ENCODE assay signal across 14 cellular contexts in genomic region chr11:63782749-63783148, GRCh38. TPM values are rescaled to one million over a fixed set of nuclear protein-coding genes. Genes with fewer than 3 reads are reported as not detected.
A peak's percentile ranks its signal among the peaks of the same experiment; 100 is the strongest.
DNase-seq lines count a peak whose midpoint lies in the region; ATAC-seq and TF ChIP-seq lines count a peak whose summit lies in the region.
"Had no signal": no experiment of that assay in that cellular context is flagged by ENCODE, and none has a peak within 500 bp of the region (broad histone marks: within the 10 kb centered on the region; RNA-seq: fewer than 3 reads in every experiment).

No MANE protein-coding gene starts in this region.

- no peaks in the 10 kb centered on the region for H3K36me3 Mint-ChIP-seq in WTC11
- H3K36me3 Mint-ChIP-seq in chondrocyte (ENCODE audit: low read depth), result no peaks in the 10 kb centered on the region
- H3K36me3 Mint-ChIP-seq: CD4-positive, CD25-positive, alpha-beta regulatory T cell; CD8-positive, alpha-beta T cell had no signal

- ATAC-seq in WTC11, result no peak
- ATAC-seq in HG03025 (IDR thresholded peaks at IDR 0.05; ENCODE audit: low FRiP score, unreplicated experiment), result no peak
- ATAC-seq: CD8-positive, alpha-beta T cell; GM12878; GM23338 had no signal

- CTCF ChIA-PET in WTC11 (lab: Charles Lee), result interaction anchor here (0.9 kb wide), 1 partner anchor 30 kb away, joined by 4 read pairs; no protein-coding TSS in a partner anchor

- DNase-seq in WTC11 (ENCODE audit: low spot score) (no peak), chondrocyte (ENCODE audit: low spot score) (peak; percentile 32), AML-193 (lab: John Stamatoyannopoulos, UW) (no peak)
- DNase-seq: Caco-2; CD4-positive, CD25-positive, alpha-beta regulatory T cell; CD8-positive, alpha-beta T cell; DMS153; DMS79; EL; GDM1 had no signal

- POLR2A ChIA-PET in WTC11 (lab: Charles Lee), result no interaction called here

- H3K9me3 Mint-ChIP-seq in WTC11 (no peaks in the 10 kb centered on the region), chondrocyte (ENCODE audit: low read depth) (no peaks in the 10 kb centered on the region)
- H3K9me3 Mint-ChIP-seq: CD8-positive, alpha-beta T cell; GM23338 had no signal

- H3K27ac Mint-ChIP-seq in WTC11 (no peak overlapping the region), chondrocyte (ENCODE audit: unreplicated experiment) (no peak overlapping the region)
- H3K27ac Mint-ChIP-seq: B cell; CD4-positive, CD25-positive, alpha-beta regulatory T cell; CD8-positive, alpha-beta T cell; GM23338 had no signal

- H3K4me1 Mint-ChIP-seq in WTC11, result no peaks in the 10 kb centered on the region
- no peaks in the 10 kb centered on the region for H3K4me1 Mint-ChIP-seq in chondrocyte (ENCODE audit: low read depth)
- H3K4me1 Mint-ChIP-seq: B cell, GM23338 had no signal

- H3K4me3 Mint-ChIP-seq in WTC11 (no peak overlapping the region), chondrocyte (ENCODE audit: unreplicated experiment) (no peak overlapping the region)
- H3K4me3 Mint-ChIP-seq: B cell; CD4-positive, CD25-positive, alpha-beta regulatory T cell; CD8-positive, alpha-beta T cell; GM23338 had no signal

- TF ChIP-seq CTCF in WTC11 (IDR thresholded peaks at IDR 0.05) (no peak), chondrocyte (IDR thresholded peaks at IDR 0.05) (no peak)

- H3K27me3 Mint-ChIP-seq in WTC11 (ENCODE audit: low read depth) (peaks cover 49% of the 10 kb centered on the region), chondrocyte (ENCODE audit: low read depth) (no peaks in the 10 kb centered on the region)

TF ChIP-seq in WTC11, 78 proteins besides CTCF, POLR2A, EP300 and RAD21:
- peak; percentile 57 for TF ChIP-seq ZNF121 (CRISPR knock-in tag; IDR thresholded peaks at IDR 0.05)
- no peak for TF ChIP-seq PREB (CRISPR knock-in tag; IDR thresholded peaks at IDR 0.05; ENCODE audit: borderline replicate concordance)

RNA-seq across cellular contexts. Expression of gene ZFTA, which starts 14.2 kb away (rescaled TPM):
- total RNA-seq in WTC11 (2021), result 44.7 to 47.2 TPM (median 45.6 TPM) in 3 replicates
- 28.6 to 34.6 TPM (median 34.2 TPM) in 3 replicates for total RNA-seq in chondrocyte

RNA-seq across cellular contexts. Expression of gene SPINDOC, which starts 30.5 kb away (rescaled TPM):
- total RNA-seq in WTC11 (2021) (93.8 to 108 TPM (median 106 TPM) in 3 replicates), chondrocyte (25.4 to 36.0 TPM (median 32.2 TPM) in 3 replicates)

RNA-seq across cellular contexts. Expression of gene MARK2, which starts 56.2 kb away (rescaled TPM):
- total RNA-seq in WTC11 (2021), result 50.8 to 57.4 TPM (median 51.4 TPM) in 3 replicates
- 25.3 to 30.7 TPM (median 26.2 TPM) in 3 replicates for total RNA-seq in chondrocyte
